ENCODE assay signal across 9 cellular contexts in genomic region chr1:19765623-19766022, GRCh38. TPM values are rescaled to one million over a fixed set of nuclear protein-coding genes. Genes with fewer than 3 reads are reported as not detected.
DNase-seq lines count a peak whose midpoint lies in the region; ATAC-seq and TF ChIP-seq lines count a peak whose summit lies in the region.
"Had no signal": no experiment of that assay in that cellular context is flagged by ENCODE, and none has a peak within 500 bp of the region (broad histone marks: within the 10 kb centered on the region; RNA-seq: fewer than 3 reads in every experiment).

No MANE protein-coding gene starts in this region.

- ATAC-seq in omental fat pad (ENCODE audit: low FRiP score): peak; percentile 49
- ATAC-seq: naive thymus-derived CD4-positive, alpha-beta T cell had no signal

- H3K4me1 ChIP-seq in uterus: no peaks in the 10 kb centered on the region

- no peaks in the 10 kb centered on the region for H3K36me3 ChIP-seq in uterus

- no peaks in the 10 kb centered on the region for H3K27me3 ChIP-seq in uterus

- H3K27ac ChIP-seq in uterus: no peak overlapping the region

- no peak for TF ChIP-seq POLR2A in uterus (IDR thresholded peaks at IDR 0.05)

- TF ChIP-seq CTCF in AG10803 (conservative IDR thresholded peaks at IDR 0.05; ENCODE audit: low read length) (no peak), omental fat pad (IDR thresholded peaks at IDR 0.05) (no peak), uterus (IDR thresholded peaks at IDR 0.05) (no peak)

- DNase-seq in AG10803 (ENCODE audit: low read depth) (peak; percentile 92), NCI-H226 (peak; percentile 96), cerebellar cortex (ENCODE audit: low spot score) (peak; percentile 37), omental fat pad (ENCODE audit: low spot score) (no peak), UCSD-AML1 (lab: John Stamatoyannopoulos, UW; ENCODE audit: unreplicated experiment) (no peak), uterus (no peak), GM19238 (ENCODE audit: insufficient read length, low spot score) (no peak)
- DNase-seq in effector CD4-positive, alpha-beta T cell: no peak

- H3K4me3 ChIP-seq in AG10803 (ENCODE audit: low read length) (no peak overlapping the region), uterus (no peak overlapping the region)

- intact Hi-C loops in uterus (cut with DNase I; ENCODE audit: low total_unique reads): no loop called here

- H3K9me3 ChIP-seq in uterus: no peaks in the 10 kb centered on the region

RNA-seq across cellular contexts. Expression of gene TMCO4, which starts 34.1 kb away (rescaled TPM):
- total RNA-seq in omental fat pad (10 to 100 TPM; 19.0 to 26.6 (median 20.7) TPM), uterus (10 to 100 TPM; 11.8 to 41.2 (median 21.8) TPM)

RNA-seq across cellular contexts. Expression of gene RNF186, which starts 49.5 kb away (rescaled TPM):
- total RNA-seq in omental fat pad (not detected), uterus (under 1 TPM in 1 of 4 donors, not detected in 3; 0.29 TPM)
- total RNA-seq: naive thymus-derived CD4-positive, alpha-beta T cell had no signal

Comparison
In these comparisons a context has a peak if more than half of its experiments do, and no peak if none do; other contexts are left out.
1. DNase-seq: peak in AG10803 (single experiment), NCI-H226 (single experiment) and cerebellar cortex (single experiment); none in omental fat pad (single experiment), UCSD-AML1 (single experiment), effector CD4-positive, alpha-beta T cell (single experiment), uterus (0 of 2) and GM19238 (single experiment).